Comparison of ENCODE assay signal across 27 cellular contexts in genomic region chr5:29309359-29309758, GRCh38.
"Had no signal": no experiment of that assay in that cellular context is flagged by ENCODE, and none has a peak within 500 bp of the region (broad histone marks: within the 10 kb centered on the region; RNA-seq: fewer than 3 reads in every experiment).

No MANE protein-coding gene starts in this region.

- FAIRE-seq: urothelium cell line had no signal

- H3K9me3 ChIP-seq: stomach, suprapubic skin, testis, thoracic aorta, thyroid gland, tibial artery, tibial nerve, upper lobe of left lung, upper lobe of right lung, uterus, vagina had no signal

- ATAC-seq: stimulated activated effector memory CD8-positive, alpha-beta T cell treated with anti-CD3 and anti-CD28 coated beads, Interleukin-12 subunit alpha, Interleukin-12 subunit beta, amount 100 ng/mL, for 72 hours; stimulated activated memory B cell treated with anti-CD40 and anti-IgM and Interleukin-4, amounts not matched to agents 10 μg/mL and 1 μg/mL and 100 μg/mL, for 72 hours; stimulated activated naive B cell treated with anti-CD40 and anti-IgM and Interleukin-4, amounts not matched to agents 10 μg/mL and 1 μg/mL and 100 μg/mL, for 72 hours; stimulated activated naive CD8-positive, alpha-beta T cell treated with anti-CD3 and anti-CD28 coated beads, Interleukin-15, amount 100 ng/mL, for 72 hours; stimulated activated naive CD8-positive, alpha-beta T cell treated with anti-CD3 and anti-CD28 coated beads, Interleukin-15, Interleukin-2, amounts not matched to agents 100 U/mL and 50 U/mL, for 24 hours; upper lobe of right lung had no signal

- H3K4me1 ChIP-seq: stomach, suprapubic skin, testis, thyroid gland, tibial artery, tibial nerve, transverse colon, upper lobe of left lung, upper lobe of right lung, uterus, vagina had no signal

- H3K4me3 ChIP-seq: stomach, suprapubic skin, testis, thoracic aorta, thyroid gland, tibial artery, tibial nerve, transverse colon, upper lobe of left lung, upper lobe of right lung, uterus, vagina had no signal

- H3K36me3 ChIP-seq: stomach, suprapubic skin, thoracic aorta, thyroid gland, tibial artery, tibial nerve, transverse colon, upper lobe of left lung, upper lobe of right lung, uterus, vagina had no signal

- DNase-seq: stimulated activated CD4-positive, alpha-beta T cell treated with anti-CD3 and anti-CD28 coated beads, Interleukin-2, amount 100 ng/mL, for 48 hours; stimulated activated CD4-positive, alpha-beta T cell treated with anti-CD3 and anti-CD28 coated beads, Interleukin-4, amount 100 ng/mL, for 1 hour; stimulated activated CD4-positive, alpha-beta T cell treated with anti-CD3 and anti-CD28 coated beads, Interleukin-4, amount 100 ng/mL, for 24 hours; stimulated activated CD4-positive, alpha-beta T cell treated with anti-CD3 and anti-CD28 coated beads, Interleukin-4, amount 100 ng/mL, for 4 hours; stimulated activated CD8-positive, alpha-beta memory T cell treated with anti-CD3 and anti-CD28 coated beads, Interleukin-4, amount 100 ng/mL, for 48 hours; stimulated activated naive B cell treated with anti-CD40 and anti-IgM and Interleukin-4, amounts not matched to agents 10 μg/mL and 1 μg/mL and 100 μg/mL, for 72 hours; stimulated activated naive CD4-positive, alpha-beta T cell; stimulated activated naive CD4-positive, alpha-beta T cell treated with Interleukin-2 at 50 U/mL for 16 hours; stimulated activated naive CD8-positive, alpha-beta T cell treated with anti-CD3 and anti-CD28 coated beads, Interleukin-15, amount 100 ng/mL, for 72 hours; stimulated activated naive CD8-positive, alpha-beta T cell treated with anti-CD3 and anti-CD28 coated beads, Interleukin-15, Interleukin-2, amounts not matched to agents 100 U/mL and 50 U/mL, for 24 hours; stomach; substantia nigra; testis; thyroid gland; tibial artery; transverse colon; trophoblast cell; upper lobe of left lung; upper lobe of right lung; uterus had no signal

- H3K27ac ChIP-seq: stomach, suprapubic skin, testis, thoracic aorta, thyroid gland, tibial artery, tibial nerve, transverse colon, upper lobe of left lung, upper lobe of right lung, uterus, vagina had no signal

- H3K27me3 ChIP-seq: stomach, suprapubic skin, testis, thyroid gland, tibial artery, tibial nerve, transverse colon, upper lobe of left lung, upper lobe of right lung, uterus, vagina had no signal
